8 cellular contexts compared by ENCODE assay signal in genomic region chr19:50315773-50316448, GRCh38. TPM values are rescaled to one million over a fixed set of nuclear protein-coding genes. Genes with fewer than 3 reads are reported as not detected.
DNase-seq lines count a peak whose midpoint lies in the region; ATAC-seq and TF ChIP-seq lines count a peak whose summit lies in the region.

No MANE protein-coding gene starts in this region.

- H2AFZ ChIP-seq in GM23248, result no peak overlapping the region

- peaks cover 15% of the 10 kb centered on the region for H3K4me1 Mint-ChIP-seq in CD8-positive, alpha-beta T cell (ENCODE audit: low read depth)

- peak; percentile 49 for ATAC-seq in CD8-positive, alpha-beta T cell
- ATAC-seq in GM19467 (IDR thresholded peaks at IDR 0.05; ENCODE audit: unreplicated experiment) (no peak), GM21360 (IDR thresholded peaks at IDR 0.05; ENCODE audit: unreplicated experiment) (no peak), GM21390 (IDR thresholded peaks at IDR 0.05; ENCODE audit: unreplicated experiment) (no peak)

- H3K4me1 ChIP-seq in CD8-positive, alpha-beta T cell (ENCODE audit: insufficient read depth, low read length), result peaks cover 12% of the 10 kb centered on the region
- H3K4me1 ChIP-seq in GM23248 (ENCODE audit: insufficient read depth) (no peaks in the 10 kb centered on the region), SJCRH30 (no peaks in the 10 kb centered on the region), right atrium auricular region (peaks cover 0 to 19% of the 10 kb centered on the region in 2 donors), transverse colon (no peaks in the 10 kb centered on the region)

- peak overlapping the region; percentile 27 for H3K4me3 ChIP-seq in CD8-positive, alpha-beta T cell (ENCODE audit: low read depth, low read length)
- H3K4me3 ChIP-seq in GM23248 (no peak overlapping the region), SJCRH30 (peak overlapping the region; percentile 55), right atrium auricular region (peak overlapping the region; percentile 29 to 37), transverse colon (no peak overlapping the region)

- H3K4me3 Mint-ChIP-seq in CD8-positive, alpha-beta T cell, result peak overlapping the region; percentile 42

- POLR2A ChIA-PET in CD8-positive, alpha-beta T cell (lab: Charles Lee), result no interaction called here

- intact Hi-C loops in CD8-positive, alpha-beta T cell (cut with DNase I, micrococcal nuclease), result no loop called here
- intact Hi-C loops in transverse colon (cut with DNase I; ENCODE audit: low total_unique reads), result no loop called here

- no peaks in the 10 kb centered on the region for H3K79me2 ChIP-seq in GM23248 (ENCODE audit: insufficient read depth)

- no peaks in the 10 kb centered on the region for H3K36me3 ChIP-seq in CD8-positive, alpha-beta T cell (ENCODE audit: insufficient read depth, low read length)
- H3K36me3 ChIP-seq in GM23248 (ENCODE audit: low read depth) (no peaks in the 10 kb centered on the region), SJCRH30 (no peaks in the 10 kb centered on the region), right atrium auricular region (no peaks in the 10 kb centered on the region), transverse colon (no peaks in the 10 kb centered on the region)

- H3K27me3 Mint-ChIP-seq in CD8-positive, alpha-beta T cell (ENCODE audit: low read depth), result peaks cover 65% of the 10 kb centered on the region

- 2 to 3% methylated on average over 11 to 18 of the region's 18 CpGs for WGBS in GM23248 (ENCODE audit: low coverage in 1 of 2, low lambda C conversion rate in 2 of 2, missing lambda C conversion rate in 2 of 2), 2 experiments
- WGBS in transverse colon (ENCODE audit: low coverage in 1 of 2), 2 donors, result 30% methylated on average over 18 of the region's 18 CpGs; no CpG with 5 or more reads in 1 of the 2 donors

- H3K9me3 ChIP-seq in CD8-positive, alpha-beta T cell (ENCODE audit: low read length), result no peaks in the 10 kb centered on the region
- H3K9me3 ChIP-seq in GM23248 (ENCODE audit: low read depth) (no peaks in the 10 kb centered on the region), SJCRH30 (replicated peaks) (no peaks in the 10 kb centered on the region), right atrium auricular region (no peaks in the 10 kb centered on the region), transverse colon (no peaks in the 10 kb centered on the region)

- no peak for DNase-seq in CD8-positive, alpha-beta T cell
- DNase-seq in GM23248 (peak; percentile 32), SJCRH30 (peak; percentile 44 to 62), right atrium auricular region (ENCODE audit: low spot score) (no peak), transverse colon (no peak)

- H3K9me2 ChIP-seq in GM23248 (ENCODE audit: insufficient read depth), result no peaks in the 10 kb centered on the region

- H3F3A ChIP-seq in GM23248 (ENCODE audit: insufficient read depth), result no peaks in the 10 kb centered on the region

- H3K9me3 Mint-ChIP-seq in CD8-positive, alpha-beta T cell, result no peaks in the 10 kb centered on the region

- no peak overlapping the region for H3K4me2 ChIP-seq in GM23248 (ENCODE audit: unreplicated experiment)

- no peak for TF ChIP-seq POLR2A in transverse colon (IDR thresholded peaks at IDR 0.05)

- in situ Hi-C loops in GM23248 (cut with MboI), result no loop called here
- in situ Hi-C loops in transverse colon (cut with MboI; ENCODE audit: low pct_ligation_motif_present in 1 of 4, low pct_unique_long_range_greater_than_20kb in 1 of 4, low sequenced_read_pairs in 3 of 4), result no loop called here

- H3K36me3 Mint-ChIP-seq in CD8-positive, alpha-beta T cell, result no peaks in the 10 kb centered on the region

- CTCF ChIA-PET in CD8-positive, alpha-beta T cell (lab: Charles Lee), result interaction anchor here (1.2 kb wide), 1 partner anchor 241 kb away, joined by 3 read pairs; no protein-coding TSS in a partner anchor

- H3K9ac ChIP-seq in GM23248, result no peak overlapping the region

- no peak for TF ChIP-seq EP300 in transverse colon (IDR thresholded peaks at IDR 0.05; ENCODE audit: low read depth)

- no peak for TF ChIP-seq CTCF in CD8-positive, alpha-beta T cell (IDR thresholded peaks at IDR 0.05)
- TF ChIP-seq CTCF in right atrium auricular region (IDR thresholded peaks at IDR 0.05), result no peak
- no peak for TF ChIP-seq CTCF in transverse colon (IDR thresholded peaks at IDR 0.05)

- H3K27me3 ChIP-seq in CD8-positive, alpha-beta T cell (ENCODE audit: insufficient read depth, low read length), result peaks cover 26% of the 10 kb centered on the region
- H3K27me3 ChIP-seq in GM23248 (replicated peaks; ENCODE audit: insufficient read depth) (peaks cover 21% of the 10 kb centered on the region), SJCRH30 (no peaks in the 10 kb centered on the region), right atrium auricular region (peaks cover 9 to 32% of the 10 kb centered on the region in 2 donors), transverse colon (peaks cover 60% of the 10 kb centered on the region)

- no peak overlapping the region for H3K27ac Mint-ChIP-seq in CD8-positive, alpha-beta T cell

- no peak overlapping the region for H3K27ac ChIP-seq in CD8-positive, alpha-beta T cell (ENCODE audit: low read depth, low read length)
- no peak overlapping the region for H3K27ac ChIP-seq in GM23248
- no peak overlapping the region for H3K27ac ChIP-seq in SJCRH30
- no peak overlapping the region for H3K27ac ChIP-seq in right atrium auricular region
- no peak overlapping the region for H3K27ac ChIP-seq in transverse colon

- no peaks in the 10 kb centered on the region for H4K20me1 ChIP-seq in GM23248 (ENCODE audit: insufficient read depth)

RNA-seq across cellular contexts. Expression of gene KCNC3, which starts 13.3 kb away (rescaled TPM):
- total RNA-seq in CD8-positive, alpha-beta T cell, result under 1 TPM; 0.08 to 0.39 TPM
- total RNA-seq in GM23248 (2014; rRNA removed; shearing (Covaris generic)), result under 0.01 and 0.13 TPM in 2 replicates
- 0.04 TPM in 1 of 2 replicates, not detected in the other for polyA plus RNA-seq in GM23248 (2016; fragmentation: Nextera tagmentation; extraction: Ambion mirVana)
- total RNA-seq in SJCRH30 (2014; rRNA removed; shearing (Covaris generic)), result 1.1 and 1.2 TPM in 2 replicates
- total RNA-seq in right atrium auricular region (1 to 10 TPM; 1.4 to 2.0 TPM), transverse colon (under 1 TPM; 0.27 to 0.64 (median 0.49) TPM)

RNA-seq across cellular contexts. Expression of gene NAPSA, which starts 49.5 kb away (rescaled TPM):
- under 1 TPM in 1 of 2 experiments, not detected in 1; 1.00 TPM for total RNA-seq in CD8-positive, alpha-beta T cell
- total RNA-seq in GM23248 (2014; rRNA removed; shearing (Covaris generic)), result 0.32 and 0.51 TPM in 2 replicates
- polyA plus RNA-seq in GM23248 (2016; fragmentation: Nextera tagmentation; extraction: Ambion mirVana), result 0.15 and 0.38 TPM in 2 replicates
- 0.08 and 0.18 TPM in 2 replicates for total RNA-seq in SJCRH30 (2014; rRNA removed; shearing (Covaris generic))
- under 1 TPM in 1 of 2 donors, not detected in 1; 0.31 TPM for total RNA-seq in right atrium auricular region
- 1 to 10 TPM; 1.6 to 5.0 (median 3.1) TPM for total RNA-seq in transverse colon

Comparison
In these comparisons a context has a peak if more than half of its experiments do, and no peak if none do; other contexts are left out.
1. DNase-seq: peak in GM23248 (single experiment) and SJCRH30 (2 of 2); none in CD8-positive, alpha-beta T cell (0 of 7), right atrium auricular region (single experiment) and transverse colon (single experiment).
2. H3K4me3 ChIP-seq: peak in CD8-positive, alpha-beta T cell (single experiment), SJCRH30 (single experiment) and right atrium auricular region (2 of 2); none in GM23248 (single experiment) and transverse colon (0 of 4).